ENCODE assay signal across 8 cellular contexts in the genomic region with DNA sequence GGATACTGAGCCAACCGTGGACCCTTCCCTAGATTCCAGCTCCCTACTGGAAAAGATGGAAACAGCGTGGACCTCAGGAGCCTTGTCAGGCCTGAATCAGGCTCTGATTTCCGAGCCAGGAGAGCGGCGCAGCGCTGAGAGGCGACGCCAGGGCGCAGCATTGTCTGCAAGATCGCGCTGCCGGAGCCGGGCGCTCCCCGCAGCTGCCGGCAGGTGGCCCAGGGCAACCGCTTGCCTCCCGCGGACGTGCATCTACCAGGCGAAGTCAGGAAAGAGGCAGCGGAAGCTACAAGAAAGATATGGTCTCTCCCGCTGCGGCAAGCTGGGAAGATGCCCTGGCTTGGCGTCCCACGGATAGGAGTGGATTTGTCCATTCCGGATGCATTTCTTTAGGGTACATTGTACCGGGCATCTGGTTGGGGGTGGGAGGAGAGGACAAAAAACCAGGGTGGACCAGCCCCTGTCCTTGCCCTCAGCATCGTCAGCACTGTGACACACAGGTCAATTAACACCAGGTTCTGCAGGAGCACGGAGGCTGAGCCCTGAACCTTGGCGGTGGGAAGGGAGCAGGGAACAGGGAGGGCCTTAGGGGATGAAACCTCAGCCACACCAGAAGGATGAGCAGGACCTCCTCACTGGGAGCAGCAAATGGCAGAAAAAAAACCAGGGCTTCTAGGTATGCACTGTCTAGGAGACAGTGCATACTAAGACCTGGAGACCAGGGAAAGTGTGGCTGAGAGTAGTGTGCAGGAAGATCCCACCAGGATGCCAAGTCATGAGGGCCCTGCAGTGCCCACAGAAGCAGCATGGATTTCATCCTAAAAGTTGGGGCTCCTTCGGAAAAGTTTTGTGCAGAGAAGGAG. TPM values are rescaled to one million over a fixed set of nuclear protein-coding genes. Genes with fewer than 3 reads are reported as not detected.
DNase-seq lines count a peak whose midpoint lies in the region; ATAC-seq and TF ChIP-seq lines count a peak whose summit lies in the region.

No MANE protein-coding gene starts in this region.

- H3K4me3 ChIP-seq in CD8-positive, alpha-beta T cell (ENCODE audit: low read depth, low read length), result peak overlapping the region; percentile 11

- intact Hi-C loops in CD8-positive, alpha-beta T cell (cut with DNase I, micrococcal nuclease), result loop anchor here (1.0 to 10.0 kb wide), 6 partner anchors 34 to 1110 kb away; a partner anchor contains a TSS
- intact Hi-C loops in activated CD8-positive, alpha-beta T cell treated with anti-CD3 and anti-CD28 coated beads for 36 hours (cut with micrococcal nuclease), result loop anchor here (2.0 kb wide), 3 partner anchors 124 to 184 kb away; a partner anchor contains a TSS

- H3K9me3 ChIP-seq in CD8-positive, alpha-beta T cell (ENCODE audit: low read length), result no peaks in the 10 kb centered on the region

- H3K9me3 Mint-ChIP-seq in CD8-positive, alpha-beta T cell, result no peaks in the 10 kb centered on the region
- no peaks in the 10 kb centered on the region for H3K9me3 Mint-ChIP-seq in activated CD8-positive, alpha-beta T cell treated with anti-CD3 and anti-CD28 coated beads for 36 hours

- H3K27me3 Mint-ChIP-seq in CD8-positive, alpha-beta T cell (ENCODE audit: low read depth), result no peaks in the 10 kb centered on the region
- no peaks in the 10 kb centered on the region for H3K27me3 Mint-ChIP-seq in activated CD8-positive, alpha-beta T cell treated with anti-CD3 and anti-CD28 coated beads for 36 hours

- POLR2A ChIA-PET in CD8-positive, alpha-beta T cell (lab: Charles Lee), result interaction anchor here (0.5 to 1.4 kb wide), 6 partner anchors 34 to 195 kb away, joined by 3 to 4 read pairs (median 3); a partner anchor contains a TSS
- POLR2A ChIA-PET in activated CD8-positive, alpha-beta T cell treated with anti-CD3 and anti-CD28 coated beads for 36 hours (lab: Charles Lee), result interaction anchor here (0.8 to 1.9 kb wide), 9 partner anchors 9 to 344 kb away, joined by 3 to 5 read pairs (median 4); no protein-coding TSS in a partner anchor

- CTCF ChIA-PET in CD8-positive, alpha-beta T cell (lab: Charles Lee), result interaction anchor here (0.5 to 12.7 kb wide), 61 partner anchors 8 to 388 kb away, joined by 3 to 214 read pairs (median 6); a partner anchor contains a TSS
- CTCF ChIA-PET in activated CD8-positive, alpha-beta T cell treated with anti-CD3 and anti-CD28 coated beads for 36 hours (lab: Charles Lee), result interaction anchor here (0.6 to 6.4 kb wide), 70 partner anchors 8 to 821 kb away, joined by 3 to 119 read pairs (median 7); a partner anchor contains a TSS

- no peaks in the 10 kb centered on the region for H3K27me3 ChIP-seq in CD8-positive, alpha-beta T cell (ENCODE audit: insufficient read depth, low read length)

- TF ChIP-seq CTCF in CD8-positive, alpha-beta T cell (IDR thresholded peaks at IDR 0.05), result peak; percentile 100
- TF ChIP-seq CTCF in activated CD8-positive, alpha-beta T cell treated with anti-CD3 and anti-CD28 coated beads for 36 hours (IDR thresholded peaks at IDR 0.05), result peak; percentile 100

- H3K27ac ChIP-seq in CD8-positive, alpha-beta T cell (ENCODE audit: low read depth, low read length), result no peak overlapping the region

- H3K4me1 Mint-ChIP-seq in CD8-positive, alpha-beta T cell (ENCODE audit: low read depth), result peaks cover 27% of the 10 kb centered on the region
- peaks cover 59% of the 10 kb centered on the region for H3K4me1 Mint-ChIP-seq in activated CD8-positive, alpha-beta T cell treated with anti-CD3 and anti-CD28 coated beads for 36 hours (ENCODE audit: low read depth)

- no peak overlapping the region for H3K27ac Mint-ChIP-seq in CD8-positive, alpha-beta T cell
- peak overlapping the region; percentile 67 for H3K27ac Mint-ChIP-seq in activated CD8-positive, alpha-beta T cell treated with anti-CD3 and anti-CD28 coated beads for 36 hours

- peaks cover 16% of the 10 kb centered on the region for H3K4me1 ChIP-seq in CD8-positive, alpha-beta T cell (ENCODE audit: insufficient read depth, low read length)

- H3K36me3 ChIP-seq in CD8-positive, alpha-beta T cell (ENCODE audit: insufficient read depth, low read length), result peaks cover 3% of the 10 kb centered on the region

- peak overlapping the region; percentile 69 for H3K4me3 Mint-ChIP-seq in CD8-positive, alpha-beta T cell
- H3K4me3 Mint-ChIP-seq in activated CD8-positive, alpha-beta T cell treated with anti-CD3 and anti-CD28 coated beads for 36 hours, result peak overlapping the region; percentile 57

- peak; percentile 67 to 91 (median 79) for DNase-seq in CD8-positive, alpha-beta T cell
- DNase-seq in NCI-H82 treated with DMSO at 0.1 percent for 48 hours (lab: John Stamatoyannopoulos, UW; ENCODE audit: unreplicated experiment), result peak; percentile 17
- peak; percentile 90 for DNase-seq in activated CD8-positive, alpha-beta T cell treated with anti-CD3 and anti-CD28 coated beads for 36 hours
- peak; percentile 93 for DNase-seq in ecto neural progenitor cell (ENCODE audit: low spot score)
- DNase-seq in medulla oblongata (ENCODE audit: extremely low spot score), result peak; percentile 79
- DNase-seq in stimulated activated CD8-positive, alpha-beta memory T cell treated with anti-CD3 and anti-CD28 coated beads, Interleukin-15, amount 100 ng/mL, for 1 hour (ENCODE audit: low read depth), result peak; percentile 63

- ATAC-seq in CD8-positive, alpha-beta T cell, result peak; percentile 99
- ATAC-seq in GM19463 (IDR thresholded peaks at IDR 0.05; ENCODE audit: unreplicated experiment) (peak; percentile 98), HG03565 (IDR thresholded peaks at IDR 0.05; ENCODE audit: unreplicated experiment) (peak; percentile 97)
- peak; percentile 94 for ATAC-seq in activated CD8-positive, alpha-beta T cell treated with anti-CD3 and anti-CD28 coated beads for 36 hours

- H3K36me3 Mint-ChIP-seq in CD8-positive, alpha-beta T cell, result peaks cover 16% of the 10 kb centered on the region
- H3K36me3 Mint-ChIP-seq in activated CD8-positive, alpha-beta T cell treated with anti-CD3 and anti-CD28 coated beads for 36 hours (ENCODE audit: low read depth), result peaks cover 36% of the 10 kb centered on the region

RNA-seq across cellular contexts. Expression of a gene that starts 55.9 kb away (rescaled TPM):
- total RNA-seq in CD8-positive, alpha-beta T cell, result 100 to 1,000 TPM; 169 to 174 TPM
- total RNA-seq in activated CD8-positive, alpha-beta T cell treated with anti-CD3 and anti-CD28 coated beads for 36 hours, result 100 to 1,000 TPM; 476 to 491 TPM

Comparison
In these comparisons a context has a peak if more than half of its experiments do, and no peak if none do; other contexts are left out.
1. DNase-seq: peak in every context shown above with its lines; median percentile 93 in ecto neural progenitor cell; 90 in activated CD8-positive, alpha-beta T cell treated with anti-CD3 and anti-CD28 coated beads for 36 hours; 79 in CD8-positive, alpha-beta T cell; 79 in medulla oblongata; 63 in stimulated activated CD8-positive, alpha-beta memory T cell treated with anti-CD3 and anti-CD28 coated beads, Interleukin-15, amount 100 ng/mL, for 1 hour; 17 in NCI-H82 treated with DMSO at 0.1 percent for 48 hours.